ENCODE assay signal across 1 cellular context in the genomic region with DNA sequence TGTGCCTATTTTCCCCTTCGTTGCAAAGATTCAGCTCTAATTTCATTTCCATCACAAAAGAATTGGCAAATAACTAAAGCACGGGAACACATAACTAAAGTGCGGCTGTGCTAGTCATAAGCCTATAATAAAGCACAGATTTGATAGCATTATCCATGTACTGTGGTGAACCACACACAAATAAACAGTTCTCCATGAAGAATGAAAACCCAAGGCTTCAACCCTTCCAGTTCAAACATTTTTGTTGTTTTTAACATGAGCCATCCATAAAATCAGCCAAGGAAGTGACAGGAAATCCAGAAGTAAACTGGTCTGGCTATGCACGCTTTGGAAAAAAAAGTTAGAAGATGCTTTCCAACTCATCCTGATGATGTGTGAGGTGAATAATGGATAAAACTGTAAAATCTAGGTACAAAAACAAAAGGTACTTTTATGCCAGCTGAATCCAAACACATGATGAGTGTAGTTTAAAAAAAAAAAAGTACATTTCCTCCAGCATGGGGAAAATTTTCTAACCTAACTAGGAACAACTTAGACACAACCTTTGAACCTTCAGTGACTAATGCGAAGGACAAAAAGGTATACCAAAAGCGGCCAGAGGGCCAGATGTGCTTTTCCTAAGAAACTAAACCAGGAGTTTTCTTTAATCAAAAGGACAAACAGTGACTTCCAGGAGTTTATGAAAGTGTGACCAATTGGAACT.
TF ChIP-seq lines count a peak whose summit lies in the region.

No MANE protein-coding gene starts in this region.

TF ChIP-seq in WTC11, 78 proteins besides CTCF, POLR2A, EP300 and RAD21 (continued from another document):
- TF ChIP-seq, protein P1, sequence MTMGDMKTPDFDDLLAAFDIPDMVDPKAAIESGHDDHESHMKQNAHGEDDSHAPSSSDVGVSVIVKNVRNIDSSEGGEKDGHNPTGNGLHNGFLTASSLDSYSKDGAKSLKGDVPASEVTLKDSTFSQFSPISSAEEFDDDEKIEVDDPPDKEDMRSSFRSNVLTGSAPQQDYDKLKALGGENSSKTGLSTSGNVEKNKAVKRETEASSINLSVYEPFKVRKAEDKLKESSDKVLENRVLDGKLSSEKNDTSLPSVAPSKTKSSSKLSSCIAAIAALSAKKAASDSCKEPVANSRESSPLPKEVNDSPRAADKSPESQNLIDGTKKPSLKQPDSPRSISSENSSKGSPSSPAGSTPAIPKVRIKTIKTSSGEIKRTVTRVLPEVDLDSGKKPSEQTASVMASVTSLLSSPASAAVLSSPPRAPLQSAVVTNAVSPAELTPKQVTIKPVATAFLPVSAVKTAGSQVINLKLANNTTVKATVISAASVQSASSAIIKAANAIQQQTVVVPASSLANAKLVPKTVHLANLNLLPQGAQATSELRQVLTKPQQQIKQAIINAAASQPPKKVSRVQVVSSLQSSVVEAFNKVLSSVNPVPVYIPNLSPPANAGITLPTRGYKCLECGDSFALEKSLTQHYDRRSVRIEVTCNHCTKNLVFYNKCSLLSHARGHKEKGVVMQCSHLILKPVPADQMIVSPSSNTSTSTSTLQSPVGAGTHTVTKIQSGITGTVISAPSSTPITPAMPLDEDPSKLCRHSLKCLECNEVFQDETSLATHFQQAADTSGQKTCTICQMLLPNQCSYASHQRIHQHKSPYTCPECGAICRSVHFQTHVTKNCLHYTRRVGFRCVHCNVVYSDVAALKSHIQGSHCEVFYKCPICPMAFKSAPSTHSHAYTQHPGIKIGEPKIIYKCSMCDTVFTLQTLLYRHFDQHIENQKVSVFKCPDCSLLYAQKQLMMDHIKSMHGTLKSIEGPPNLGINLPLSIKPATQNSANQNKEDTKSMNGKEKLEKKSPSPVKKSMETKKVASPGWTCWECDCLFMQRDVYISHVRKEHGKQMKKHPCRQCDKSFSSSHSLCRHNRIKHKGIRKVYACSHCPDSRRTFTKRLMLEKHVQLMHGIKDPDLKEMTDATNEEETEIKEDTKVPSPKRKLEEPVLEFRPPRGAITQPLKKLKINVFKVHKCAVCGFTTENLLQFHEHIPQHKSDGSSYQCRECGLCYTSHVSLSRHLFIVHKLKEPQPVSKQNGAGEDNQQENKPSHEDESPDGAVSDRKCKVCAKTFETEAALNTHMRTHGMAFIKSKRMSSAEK (CRISPR knock-in tag; IDR thresholded peaks at IDR 0.05; ENCODE audit: borderline replicate concordance) = no peak
- TF ChIP-seq, protein P2, sequence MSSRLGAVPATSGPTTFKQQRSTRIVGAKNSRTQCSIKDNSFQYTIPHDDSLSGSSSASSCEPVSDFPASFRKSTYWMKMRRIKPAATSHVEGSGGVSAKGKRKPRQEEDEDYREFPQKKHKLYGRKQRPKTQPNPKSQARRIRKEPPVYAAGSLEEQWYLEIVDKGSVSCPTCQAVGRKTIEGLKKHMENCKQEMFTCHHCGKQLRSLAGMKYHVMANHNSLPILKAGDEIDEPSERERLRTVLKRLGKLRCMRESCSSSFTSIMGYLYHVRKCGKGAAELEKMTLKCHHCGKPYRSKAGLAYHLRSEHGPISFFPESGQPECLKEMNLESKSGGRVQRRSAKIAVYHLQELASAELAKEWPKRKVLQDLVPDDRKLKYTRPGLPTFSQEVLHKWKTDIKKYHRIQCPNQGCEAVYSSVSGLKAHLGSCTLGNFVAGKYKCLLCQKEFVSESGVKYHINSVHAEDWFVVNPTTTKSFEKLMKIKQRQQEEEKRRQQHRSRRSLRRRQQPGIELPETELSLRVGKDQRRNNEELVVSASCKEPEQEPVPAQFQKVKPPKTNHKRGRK (CRISPR knock-in tag; IDR thresholded peaks at IDR 0.05; ENCODE audit: borderline replicate concordance) = no peak
- TF ChIP-seq MXD4 (CRISPR knock-in tag; IDR thresholded peaks at IDR 0.05; ENCODE audit: borderline replicate concordance) = no peak
- TF ChIP-seq, protein P3, sequence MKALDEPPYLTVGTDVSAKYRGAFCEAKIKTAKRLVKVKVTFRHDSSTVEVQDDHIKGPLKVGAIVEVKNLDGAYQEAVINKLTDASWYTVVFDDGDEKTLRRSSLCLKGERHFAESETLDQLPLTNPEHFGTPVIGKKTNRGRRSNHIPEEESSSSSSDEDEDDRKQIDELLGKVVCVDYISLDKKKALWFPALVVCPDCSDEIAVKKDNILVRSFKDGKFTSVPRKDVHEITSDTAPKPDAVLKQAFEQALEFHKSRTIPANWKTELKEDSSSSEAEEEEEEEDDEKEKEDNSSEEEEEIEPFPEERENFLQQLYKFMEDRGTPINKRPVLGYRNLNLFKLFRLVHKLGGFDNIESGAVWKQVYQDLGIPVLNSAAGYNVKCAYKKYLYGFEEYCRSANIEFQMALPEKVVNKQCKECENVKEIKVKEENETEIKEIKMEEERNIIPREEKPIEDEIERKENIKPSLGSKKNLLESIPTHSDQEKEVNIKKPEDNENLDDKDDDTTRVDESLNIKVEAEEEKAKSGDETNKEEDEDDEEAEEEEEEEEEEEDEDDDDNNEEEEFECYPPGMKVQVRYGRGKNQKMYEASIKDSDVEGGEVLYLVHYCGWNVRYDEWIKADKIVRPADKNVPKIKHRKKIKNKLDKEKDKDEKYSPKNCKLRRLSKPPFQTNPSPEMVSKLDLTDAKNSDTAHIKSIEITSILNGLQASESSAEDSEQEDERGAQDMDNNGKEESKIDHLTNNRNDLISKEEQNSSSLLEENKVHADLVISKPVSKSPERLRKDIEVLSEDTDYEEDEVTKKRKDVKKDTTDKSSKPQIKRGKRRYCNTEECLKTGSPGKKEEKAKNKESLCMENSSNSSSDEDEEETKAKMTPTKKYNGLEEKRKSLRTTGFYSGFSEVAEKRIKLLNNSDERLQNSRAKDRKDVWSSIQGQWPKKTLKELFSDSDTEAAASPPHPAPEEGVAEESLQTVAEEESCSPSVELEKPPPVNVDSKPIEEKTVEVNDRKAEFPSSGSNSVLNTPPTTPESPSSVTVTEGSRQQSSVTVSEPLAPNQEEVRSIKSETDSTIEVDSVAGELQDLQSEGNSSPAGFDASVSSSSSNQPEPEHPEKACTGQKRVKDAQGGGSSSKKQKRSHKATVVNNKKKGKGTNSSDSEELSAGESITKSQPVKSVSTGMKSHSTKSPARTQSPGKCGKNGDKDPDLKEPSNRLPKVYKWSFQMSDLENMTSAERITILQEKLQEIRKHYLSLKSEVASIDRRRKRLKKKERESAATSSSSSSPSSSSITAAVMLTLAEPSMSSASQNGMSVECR (CRISPR knock-in tag; IDR thresholded peaks at IDR 0.05; ENCODE audit: borderline replicate concordance) = no peak
- TF ChIP-seq HMGA2 (CRISPR knock-in tag; IDR thresholded peaks at IDR 0.05) = no peak
- TF ChIP-seq ESRRA (CRISPR knock-in tag; IDR thresholded peaks at IDR 0.05; ENCODE audit: borderline replicate concordance) = no peak
- TF ChIP-seq EMX1 (CRISPR knock-in tag; IDR thresholded peaks at IDR 0.05) = no peak
- no peak for TF ChIP-seq ZNF416 (CRISPR knock-in tag; IDR thresholded peaks at IDR 0.05)
